8 cellular contexts compared by ENCODE assay signal in genomic region chr7:36967387-36967786, GRCh38.
A peak's percentile ranks its signal among the peaks of the same experiment; 100 is the strongest.
DNase-seq lines count a peak whose midpoint lies in the region; ATAC-seq and TF ChIP-seq lines count a peak whose summit lies in the region.

No MANE protein-coding gene starts in this region.

- no peaks in the 10 kb centered on the region for H3K36me3 ChIP-seq in SU-DHL-6 (ENCODE audit: low read length)
- H3K36me3 ChIP-seq in osteoblast (ENCODE audit: insufficient read depth, low read length): no peaks in the 10 kb centered on the region

- TF ChIP-seq CTCF in SU-DHL-6 (IDR thresholded peaks at IDR 0.05; ENCODE audit: insufficient read depth, low read length, poor library complexity, severe bottlenecking) (peak; percentile 97), foreskin keratinocyte (conservative IDR thresholded peaks at IDR 0.05) (peak; percentile 68), osteoblast (IDR thresholded peaks at IDR 0.05; ENCODE audit: extremely low read depth, low read depth, low read length) (peak; percentile 87)

- H2AFZ ChIP-seq in SU-DHL-6 (ENCODE audit: low read depth, low read length, severe bottlenecking): no peak overlapping the region
- H2AFZ ChIP-seq in osteoblast (ENCODE audit: low read length): no peak overlapping the region

- H3K79me2 ChIP-seq in SU-DHL-6 (ENCODE audit: insufficient read depth, low read length): no peaks in the 10 kb centered on the region
- H3K79me2 ChIP-seq in osteoblast (ENCODE audit: insufficient read depth, low read length): no peaks in the 10 kb centered on the region

- no peak overlapping the region for H3K9ac ChIP-seq in SU-DHL-6 (ENCODE audit: low read length)

- H4K20me1 ChIP-seq in SU-DHL-6 (ENCODE audit: low read depth, low read length) (0 out of 2 replicates have a peak, but pooled peaks cover 2% of the 10 kb centered on the region), osteoblast (ENCODE audit: insufficient read depth, low read length) (no peaks in the 10 kb centered on the region)

- no peaks in the 10 kb centered on the region for H3K9me2 ChIP-seq in SU-DHL-6 (replicated peaks; ENCODE audit: insufficient read depth, low read length)

- no peaks in the 10 kb centered on the region for H3K4me1 ChIP-seq in foreskin keratinocyte
- H3K4me1 ChIP-seq in osteoblast (ENCODE audit: insufficient read depth, low read length): no peaks in the 10 kb centered on the region

- no peaks in the 10 kb centered on the region for H3K27me3 ChIP-seq in SU-DHL-6 (ENCODE audit: low read length)
- H3K27me3 ChIP-seq in foreskin keratinocyte: no peaks in the 10 kb centered on the region
- H3K27me3 ChIP-seq in osteoblast (ENCODE audit: insufficient read depth, low read length): no peaks in the 10 kb centered on the region

- DNase-seq in ELR (ENCODE audit: low read depth): peak; percentile 73
- DNase-seq in HT1080 (ENCODE audit: low read depth): peak; percentile 65
- DNase-seq in foreskin keratinocyte: peak in 1 of 2 donors; percentile 23
- DNase-seq in osteoblast (ENCODE audit: insufficient read length, low spot score, missing footprints): peak; percentile 84
- no peak for DNase-seq in cortex of kidney (lab: John Stamatoyannopoulos, UW)

- no peak overlapping the region for H3K4me3 ChIP-seq in SU-DHL-6 (ENCODE audit: insufficient read depth, low read length, poor library complexity, severe bottlenecking)
- no peak overlapping the region for H3K4me3 ChIP-seq in osteoblast (ENCODE audit: insufficient read depth, low read length)

- H3F3A ChIP-seq in SU-DHL-6 (ENCODE audit: insufficient read depth): peaks cover 7% of the 10 kb centered on the region; the same call in 1 of the 2 replicates

- H3K27ac ChIP-seq in SU-DHL-6 (ENCODE audit: low read depth, low read length): no peak overlapping the region
- H3K27ac ChIP-seq in foreskin keratinocyte: no peak overlapping the region
- H3K27ac ChIP-seq in osteoblast (ENCODE audit: low read depth, low read length): no peak overlapping the region

- H3K4me2 ChIP-seq in SU-DHL-6 (ENCODE audit: low read depth, low read length, poor library complexity, severe bottlenecking): no peak overlapping the region
- H3K4me2 ChIP-seq in osteoblast (ENCODE audit: insufficient read depth, low read length): no peak overlapping the region

- ATAC-seq in foreskin keratinocyte: peak; percentile 74
- ATAC-seq in GM21825 (IDR thresholded peaks at IDR 0.05; ENCODE audit: unreplicated experiment): no peak
- ATAC-seq in GM19324 (IDR thresholded peaks at IDR 0.05; ENCODE audit: low FRiP score, unreplicated experiment): no peak

- H3K9me3 ChIP-seq in SU-DHL-6 (ENCODE audit: insufficient read depth, low read length) (no peaks in the 10 kb centered on the region), osteoblast (ENCODE audit: low read depth, low read length) (no peaks in the 10 kb centered on the region)
